20 cellular contexts compared by ENCODE assay signal in the genomic region with DNA sequence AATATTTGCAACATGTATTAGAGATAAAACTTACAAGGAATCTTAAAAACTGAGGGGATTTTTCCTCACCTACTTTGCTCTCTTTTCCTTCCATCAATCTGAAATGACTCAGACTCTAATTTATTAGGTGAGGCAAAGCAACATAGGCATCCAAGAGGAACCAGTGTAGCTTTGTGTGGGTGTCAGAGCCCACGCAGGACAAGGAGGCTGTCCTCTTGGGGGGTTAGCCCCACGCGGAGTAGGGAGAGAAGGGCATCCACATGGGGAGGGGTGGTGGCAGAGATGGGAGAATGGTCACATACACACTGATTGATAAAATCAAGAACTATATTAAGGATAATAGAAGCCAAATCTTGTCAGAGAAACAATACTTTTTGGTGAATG. TPM values are rescaled to one million over a fixed set of nuclear protein-coding genes. Genes with fewer than 3 reads are reported as not detected.
DNase-seq lines count a peak whose midpoint lies in the region; ATAC-seq, FAIRE-seq and TF ChIP-seq lines count a peak whose summit lies in the region.
"Had no signal": no experiment of that assay in that cellular context is flagged by ENCODE, and none has a peak within 500 bp of the region (broad histone marks: within the 10 kb centered on the region; RNA-seq: fewer than 3 reads in every experiment).

No MANE protein-coding gene starts in this region.

- intact Hi-C loops in activated T-helper 2 cell treated with anti-CD3 and anti-CD28 coated beads, Interferon-gamma antibody, Interleukin-2, Interleukin-4, amounts not matched to agents 10 μg/mL and 5 μg/mL and 100 μg/mL, durations not matched to agents 14 hours and 24 hours and 36 hours (cut with micrococcal nuclease) = no loop called here

- TF ChIP-seq POLR2A in GM12891 (IDR thresholded peaks at IDR 0.05; ENCODE audit: low read depth, low read length) = no peak

- H3K27me3 ChIP-seq in thoracic aorta (replicated peaks; ENCODE audit: insufficient read depth) = no peaks in the 10 kb centered on the region
- H3K27me3 ChIP-seq: uterus had no signal

- H3K9me3 Mint-ChIP-seq in activated naive CD4-positive, alpha-beta T cell treated with anti-CD3 and anti-CD28 coated beads, Interleukin-2, amount 50 U/mL, for 24 hours = no peaks in the 10 kb centered on the region
- H3K9me3 Mint-ChIP-seq in activated T-helper 2 cell treated with anti-CD3 and anti-CD28 coated beads, Interferon-gamma antibody, Interleukin-2, Interleukin-4, amounts not matched to agents 10 μg/mL and 5 μg/mL and 100 μg/mL, durations not matched to agents 14 hours and 24 hours and 36 hours = no peaks in the 10 kb centered on the region
- no peaks in the 10 kb centered on the region for H3K9me3 Mint-ChIP-seq in memory B cell

- H3K36me3 Mint-ChIP-seq in activated naive CD4-positive, alpha-beta T cell treated with anti-CD3 and anti-CD28 coated beads, Interleukin-2, amount 50 U/mL, for 24 hours = peaks cover 25% of the 10 kb centered on the region
- peaks cover 31% of the 10 kb centered on the region for H3K36me3 Mint-ChIP-seq in activated T-helper 2 cell treated with anti-CD3 and anti-CD28 coated beads, Interferon-gamma antibody, Interleukin-2, Interleukin-4, amounts not matched to agents 10 μg/mL and 5 μg/mL and 100 μg/mL, durations not matched to agents 14 hours and 24 hours and 36 hours (ENCODE audit: low read depth)
- peaks cover 12% of the 10 kb centered on the region for H3K36me3 Mint-ChIP-seq in memory B cell

- TF ChIP-seq CTCF in thoracic aorta (IDR thresholded peaks at IDR 0.05) = no peak

- H3K36me3 ChIP-seq in thoracic aorta = peaks cover 10% of the 10 kb centered on the region
- H3K36me3 ChIP-seq: uterus had no signal

- H3K4me1 ChIP-seq in thoracic aorta (ENCODE audit: control insufficient read depth in 1 of 2, low read depth in 2 of 2) = peaks cover 22 to 24% of the 10 kb centered on the region in 2 donors
- H3K4me1 ChIP-seq: psoas muscle, uterus had no signal

- no peaks in the 10 kb centered on the region for H3K27me3 Mint-ChIP-seq in activated naive CD4-positive, alpha-beta T cell treated with anti-CD3 and anti-CD28 coated beads, Interleukin-2, amount 50 U/mL, for 24 hours
- H3K27me3 Mint-ChIP-seq in activated T-helper 2 cell treated with anti-CD3 and anti-CD28 coated beads, Interferon-gamma antibody, Interleukin-2, Interleukin-4, amounts not matched to agents 10 μg/mL and 5 μg/mL and 100 μg/mL, durations not matched to agents 14 hours and 24 hours and 36 hours (ENCODE audit: low read depth) = no peaks in the 10 kb centered on the region
- no peaks in the 10 kb centered on the region for H3K27me3 Mint-ChIP-seq in memory B cell

- no peak for ATAC-seq in memory B cell (ENCODE audit: low read depth)
- ATAC-seq in thoracic aorta (ENCODE audit: insufficient number of reproducible peaks, low FRiP score, low read depth) = no peak
- no peak for ATAC-seq in HG02763 (IDR thresholded peaks at IDR 0.05; ENCODE audit: unreplicated experiment)

- FAIRE-seq in GM12891 (lab: Jason Lieb, UNC) = no peak
- FAIRE-seq: endothelial cell of umbilical vein, HTR-8/SVneo, kidney, RCC 7860 had no signal

- no peaks in the 10 kb centered on the region for H3K9me3 ChIP-seq in thoracic aorta
- H3K9me3 ChIP-seq: psoas muscle, uterus had no signal

- no peak for DNase-seq in activated naive CD4-positive, alpha-beta T cell treated with anti-CD3 and anti-CD28 coated beads, Interleukin-2, amount 50 U/mL, for 16 hours
- no peak for DNase-seq in activated T-helper 2 cell treated with anti-CD3 and anti-CD28 coated beads, Interferon-gamma antibody, Interleukin-2, Interleukin-4, amounts not matched to agents 10 μg/mL and 5 μg/mL and 100 μg/mL, durations not matched to agents 14 hours and 24 hours and 36 hours (ENCODE audit: low spot score)
- DNase-seq in memory B cell (ENCODE audit: low spot score in 2 of 2) (no peak), thoracic aorta (ENCODE audit: low spot score) (no peak), NCI-H146 (lab: John Stamatoyannopoulos, UW) (no peak), GM12891 (ENCODE audit: insufficient read length, low spot score) (no peak)
- DNase-seq: head of caudate nucleus, kidney, NCI-H2081, NCI-H69, psoas muscle, T-helper 1 cell, uterus had no signal

- H3K4me3 ChIP-seq in thoracic aorta = no peak overlapping the region
- H3K4me3 ChIP-seq: psoas muscle, uterus had no signal

- H3K27ac Mint-ChIP-seq in activated naive CD4-positive, alpha-beta T cell treated with anti-CD3 and anti-CD28 coated beads, Interleukin-2, amount 50 U/mL, for 24 hours = peak overlapping the region; percentile 93
- no peak overlapping the region for H3K27ac Mint-ChIP-seq in activated T-helper 2 cell treated with anti-CD3 and anti-CD28 coated beads, Interferon-gamma antibody, Interleukin-2, Interleukin-4, amounts not matched to agents 10 μg/mL and 5 μg/mL and 100 μg/mL, durations not matched to agents 14 hours and 24 hours and 36 hours
- H3K27ac Mint-ChIP-seq in memory B cell = peak overlapping the region; percentile 39

- peak overlapping the region; percentile 27 to 39 for H3K27ac ChIP-seq in thoracic aorta
- H3K27ac ChIP-seq: psoas muscle had no signal

- H3K4me3 Mint-ChIP-seq in activated naive CD4-positive, alpha-beta T cell treated with anti-CD3 and anti-CD28 coated beads, Interleukin-2, amount 50 U/mL, for 24 hours = peak overlapping the region; percentile 53
- peak overlapping the region; percentile 17 for H3K4me3 Mint-ChIP-seq in activated T-helper 2 cell treated with anti-CD3 and anti-CD28 coated beads, Interferon-gamma antibody, Interleukin-2, Interleukin-4, amounts not matched to agents 10 μg/mL and 5 μg/mL and 100 μg/mL, durations not matched to agents 14 hours and 24 hours and 36 hours (ENCODE audit: low read depth)
- H3K4me3 Mint-ChIP-seq in memory B cell = no peak overlapping the region

- H3K4me1 Mint-ChIP-seq in activated naive CD4-positive, alpha-beta T cell treated with anti-CD3 and anti-CD28 coated beads, Interleukin-2, amount 50 U/mL, for 24 hours = peaks cover 88% of the 10 kb centered on the region
- H3K4me1 Mint-ChIP-seq in activated T-helper 2 cell treated with anti-CD3 and anti-CD28 coated beads, Interferon-gamma antibody, Interleukin-2, Interleukin-4, amounts not matched to agents 10 μg/mL and 5 μg/mL and 100 μg/mL, durations not matched to agents 14 hours and 24 hours and 36 hours (ENCODE audit: low read depth) = peaks cover 38% of the 10 kb centered on the region
- peaks cover 11% of the 10 kb centered on the region for H3K4me1 Mint-ChIP-seq in memory B cell

TF ChIP-seq in GM12891, 5 proteins besides CTCF, POLR2A, EP300 and RAD21:
- TF ChIP-seq SPI1 (IDR thresholded peaks at IDR 0.05; ENCODE audit: low read depth, low read length) (no peak), POLR2AphosphoS5 (IDR thresholded peaks at IDR 0.05; ENCODE audit: low read depth, low read length) (no peak), PAX5 (IDR thresholded peaks at IDR 0.05; ENCODE audit: insufficient read depth, low read length, severe bottlenecking) (no peak), TAF1 (IDR thresholded peaks at IDR 0.05; ENCODE audit: low read depth, low read length) (no peak), POU2F2 (IDR thresholded peaks at IDR 0.05; ENCODE audit: low read depth, low read length) (no peak)

RNA-seq across cellular contexts. Expression of a gene that starts 33.8 kb away (rescaled TPM):
- not detected in 2 replicates for total RNA-seq in activated T-helper 2 cell treated with anti-CD3 and anti-CD28 coated beads, Interferon-gamma antibody, Interleukin-2, Interleukin-4, amounts not matched to agents 10 μg/mL and 5 μg/mL and 100 μg/mL, durations not matched to agents 14 hours and 24 hours and 36 hours
- not detected for total RNA-seq in thoracic aorta
- not detected for polyA plus RNA-seq in GM12891 (2012; ENCODE audit: low read depth, missing spikeins)
- total RNA-seq: endothelial cell of umbilical vein, kidney, mononuclear cell, psoas muscle, uterus had no signal
- polyA plus RNA-seq: AG04450, endothelial cell of umbilical vein had no signal

RNA-seq across cellular contexts. Expression of a gene that starts 40.7 kb away (rescaled TPM):
- not detected in 2 replicates for total RNA-seq in activated T-helper 2 cell treated with anti-CD3 and anti-CD28 coated beads, Interferon-gamma antibody, Interleukin-2, Interleukin-4, amounts not matched to agents 10 μg/mL and 5 μg/mL and 100 μg/mL, durations not matched to agents 14 hours and 24 hours and 36 hours
- 100 to 1,000 TPM; 282 to 473 TPM for total RNA-seq in thoracic aorta
- 0.05 TPM for polyA plus RNA-seq in GM12891 (2012; ENCODE audit: low read depth, missing spikeins)

RNA-seq across cellular contexts. Expression of a gene that starts 46.1 kb away (rescaled TPM):
- total RNA-seq in activated T-helper 2 cell treated with anti-CD3 and anti-CD28 coated beads, Interferon-gamma antibody, Interleukin-2, Interleukin-4, amounts not matched to agents 10 μg/mL and 5 μg/mL and 100 μg/mL, durations not matched to agents 14 hours and 24 hours and 36 hours = 4.5 and 5.1 TPM in 2 replicates
- 10 to 100 TPM; 22.3 to 46.8 TPM for total RNA-seq in thoracic aorta
- polyA plus RNA-seq in GM12891 (2012; ENCODE audit: low read depth, missing spikeins) = 3.1 TPM

Comparison
In these comparisons a context has a peak if more than half of its experiments do, and no peak if none do; other contexts are left out.
1. RNA of a gene that starts 40.7 kb away (total RNA-seq): 282 to 473 TPM in thoracic aorta; not detected in activated T-helper 2 cell treated with anti-CD3 and anti-CD28 coated beads, Interferon-gamma antibody, Interleukin-2, Interleukin-4, amounts not matched to agents 10 μg/mL and 5 μg/mL and 100 μg/mL, durations not matched to agents 14 hours and 24 hours and 36 hours; every median in the first group is over 100 times any median in the second.